In genomic region chr9:105447386-105447813, GRCh38 we compare ENCODE assay signal across 8 cellular contexts. TPM values are rescaled to one million over a fixed set of nuclear protein-coding genes. Genes with fewer than 3 reads are reported as not detected.
DNase-seq lines count a peak whose midpoint lies in the region; ATAC-seq lines count a peak whose summit lies in the region.

No MANE protein-coding gene starts in this region.

- CTCF ChIA-PET in activated CD8-positive, alpha-beta memory T cell treated with anti-CD3 and anti-CD28 coated beads, Interleukin-2, amount 10 ng/mL, durations not matched to agents 7 days and 5 days (lab: Charles Lee) = interaction anchor here (0.9 to 1.4 kb wide), 2 partner anchors 32 to 55 kb away, joined by 3 to 4 read pairs; no protein-coding TSS in a partner anchor

- H3K36me3 ChIP-seq in thymus (ENCODE audit: control insufficient read depth, insufficient read depth) = no peaks in the 10 kb centered on the region

- H3K9me3 Mint-ChIP-seq in activated CD8-positive, alpha-beta memory T cell treated with anti-CD3 and anti-CD28 coated beads, Interleukin-2, amount 10 ng/mL, durations not matched to agents 7 days and 5 days (ENCODE audit: low read depth) = no peaks in the 10 kb centered on the region
- no peaks in the 10 kb centered on the region for H3K9me3 Mint-ChIP-seq in activated naive CD8-positive, alpha-beta T cell treated with anti-CD3 and anti-CD28 coated beads, Interleukin-2, amount 10 ng/mL, durations not matched to agents 7 days and 5 days

- H3K4me1 ChIP-seq in thymus (ENCODE audit: control insufficient read depth, insufficient read depth, low read length) = peaks cover 3% of the 10 kb centered on the region

- no peaks in the 10 kb centered on the region for H3K9me3 ChIP-seq in thymus (ENCODE audit: control insufficient read depth)

- H3K27me3 Mint-ChIP-seq in activated CD8-positive, alpha-beta memory T cell treated with anti-CD3 and anti-CD28 coated beads, Interleukin-2, amount 10 ng/mL, durations not matched to agents 7 days and 5 days = no peaks in the 10 kb centered on the region
- H3K27me3 Mint-ChIP-seq in activated naive CD8-positive, alpha-beta T cell treated with anti-CD3 and anti-CD28 coated beads, Interleukin-2, amount 10 ng/mL, durations not matched to agents 7 days and 5 days = peaks cover 5% of the 10 kb centered on the region

- H3K36me3 Mint-ChIP-seq in activated CD8-positive, alpha-beta memory T cell treated with anti-CD3 and anti-CD28 coated beads, Interleukin-2, amount 10 ng/mL, durations not matched to agents 7 days and 5 days = no peaks in the 10 kb centered on the region
- no peaks in the 10 kb centered on the region for H3K36me3 Mint-ChIP-seq in activated naive CD8-positive, alpha-beta T cell treated with anti-CD3 and anti-CD28 coated beads, Interleukin-2, amount 10 ng/mL, durations not matched to agents 7 days and 5 days

- H3K4me3 Mint-ChIP-seq in activated CD8-positive, alpha-beta memory T cell treated with anti-CD3 and anti-CD28 coated beads, Interleukin-2, amount 10 ng/mL, durations not matched to agents 7 days and 5 days = peak overlapping the region; percentile 86
- H3K4me3 Mint-ChIP-seq in activated naive CD8-positive, alpha-beta T cell treated with anti-CD3 and anti-CD28 coated beads, Interleukin-2, amount 10 ng/mL, durations not matched to agents 7 days and 5 days = peak overlapping the region; percentile 84

- no peak for ATAC-seq in activated CD8-positive, alpha-beta memory T cell treated with anti-CD3 and anti-CD28 coated beads, Interleukin-2, amount 10 ng/mL, durations not matched to agents 7 days and 5 days
- no peak for ATAC-seq in activated naive CD8-positive, alpha-beta T cell treated with anti-CD3 and anti-CD28 coated beads, Interleukin-2, amount 10 ng/mL, durations not matched to agents 7 days and 5 days (ENCODE audit: low read depth)
- ATAC-seq in HG02759 (IDR thresholded peaks at IDR 0.05; ENCODE audit: unreplicated experiment) = no peak
- ATAC-seq in HG03565 (IDR thresholded peaks at IDR 0.05; ENCODE audit: unreplicated experiment) = no peak
- ATAC-seq in HG02623 (IDR thresholded peaks at IDR 0.05; ENCODE audit: unreplicated experiment) = no peak

- peak overlapping the region; percentile 87 for H3K4me3 ChIP-seq in thymus (ENCODE audit: low read length)

- WGBS in thymus = 39% methylated on average over 16 of the region's 16 CpGs

- H3K4me1 Mint-ChIP-seq in activated CD8-positive, alpha-beta memory T cell treated with anti-CD3 and anti-CD28 coated beads, Interleukin-2, amount 10 ng/mL, durations not matched to agents 7 days and 5 days = peaks cover 27% of the 10 kb centered on the region
- peaks cover 17% of the 10 kb centered on the region for H3K4me1 Mint-ChIP-seq in activated naive CD8-positive, alpha-beta T cell treated with anti-CD3 and anti-CD28 coated beads, Interleukin-2, amount 10 ng/mL, durations not matched to agents 7 days and 5 days

- peak overlapping the region; percentile 63 for H3K27ac Mint-ChIP-seq in activated CD8-positive, alpha-beta memory T cell treated with anti-CD3 and anti-CD28 coated beads, Interleukin-2, amount 10 ng/mL, durations not matched to agents 7 days and 5 days
- peak overlapping the region; percentile 71 for H3K27ac Mint-ChIP-seq in activated naive CD8-positive, alpha-beta T cell treated with anti-CD3 and anti-CD28 coated beads, Interleukin-2, amount 10 ng/mL, durations not matched to agents 7 days and 5 days

- POLR2A ChIA-PET in activated naive CD8-positive, alpha-beta T cell treated with anti-CD3 and anti-CD28 coated beads, Interleukin-2, amount 10 ng/mL, durations not matched to agents 7 days and 5 days (lab: Charles Lee) = interaction anchor here (0.5 to 0.7 kb wide), 2 partner anchors 203 to 461 kb away, joined by 3 to 5 read pairs; partner anchors contain the start of gene SLC44A1

- DNase-seq in activated CD8-positive, alpha-beta memory T cell treated with anti-CD3 and anti-CD28 coated beads, Interleukin-2, amount 10 ng/mL, durations not matched to agents 7 days and 5 days = no peak
- DNase-seq in activated CD8-positive, alpha-beta memory T cell treated with anti-CD3 and anti-CD28 coated beads for 24 hours = no peak
- DNase-seq in activated naive CD8-positive, alpha-beta T cell treated with anti-CD3 and anti-CD28 coated beads, Interleukin-2, amount 10 ng/mL, durations not matched to agents 7 days and 5 days = no peak

- H3K27me3 ChIP-seq in layer of hippocampus (ENCODE audit: control insufficient read depth, insufficient read depth, low read length) = no peaks in the 10 kb centered on the region
- H3K27me3 ChIP-seq in thymus (ENCODE audit: control insufficient read depth, insufficient read depth) = no peaks in the 10 kb centered on the region

- peak overlapping the region; percentile 76 for H3K27ac ChIP-seq in layer of hippocampus (ENCODE audit: low read depth, low read length)
- H3K27ac ChIP-seq in thymus (ENCODE audit: low read depth) = no peak overlapping the region

RNA-seq across cellular contexts. Expression of gene FSD1L, which starts 0.4 kb away (rescaled TPM):
- total RNA-seq in activated CD8-positive, alpha-beta memory T cell treated with anti-CD3 and anti-CD28 coated beads, Interleukin-2, amount 10 ng/mL, durations not matched to agents 7 days and 5 days = 1 to 10 TPM; 6.3 to 9.2 TPM
- total RNA-seq in activated naive CD8-positive, alpha-beta T cell treated with anti-CD3 and anti-CD28 coated beads, Interleukin-2, amount 10 ng/mL, durations not matched to agents 7 days and 5 days = 1 to 10 TPM; 4.8 to 4.9 TPM
- polyA plus RNA-seq in thymus = 1.6 TPM
